In the genomic region with DNA sequence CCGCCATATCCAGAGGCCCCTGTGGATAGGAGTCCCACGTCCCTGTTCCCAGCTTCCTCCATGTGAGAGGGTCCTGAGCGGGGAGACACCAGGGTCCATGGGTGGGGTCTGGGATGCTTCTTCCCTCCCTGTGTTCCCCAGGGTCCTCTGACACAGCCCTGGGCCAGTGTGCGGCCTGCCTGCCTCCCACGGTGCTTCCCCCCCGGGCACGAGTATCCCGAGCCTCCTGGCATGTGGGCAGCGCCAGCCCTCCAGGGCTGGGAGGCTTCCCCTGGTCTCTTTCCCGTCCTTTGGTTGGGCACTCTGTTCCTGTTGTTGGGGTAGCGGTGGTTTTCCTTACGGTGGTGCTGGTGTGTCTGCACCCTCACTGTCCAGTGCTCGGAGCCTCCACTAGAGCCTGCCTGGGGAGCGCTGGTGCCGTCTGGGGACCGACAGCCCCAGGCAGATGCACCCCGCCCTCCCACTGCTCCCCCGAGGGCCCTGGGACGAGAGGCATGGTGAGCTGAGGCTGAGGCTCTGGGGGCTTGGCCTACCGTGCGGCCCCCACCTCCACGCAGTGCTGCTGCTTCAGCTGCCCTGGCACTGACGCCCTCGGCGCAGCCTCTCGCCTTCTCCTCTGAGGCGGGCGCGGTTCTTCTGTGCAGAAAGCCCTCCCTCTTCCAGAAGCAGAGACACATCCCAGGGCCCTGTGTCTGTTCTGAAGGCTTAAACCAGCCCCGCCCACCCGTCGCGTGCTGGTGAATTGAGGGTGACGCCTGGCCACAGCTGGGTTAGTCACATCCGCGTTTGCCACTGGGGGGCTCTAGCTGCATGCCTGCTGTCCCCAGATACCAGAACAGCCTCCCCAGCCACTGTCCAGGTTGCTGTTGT, we compare ENCODE assay signal across 2 cellular contexts.
TF ChIP-seq lines count a peak whose summit lies in the region.

No MANE protein-coding gene starts in this region.

TF ChIP-seq in GM23338, 12 proteins besides CTCF, POLR2A, EP300 and RAD21 (continues in another document):
- TF ChIP-seq POLR2AphosphoS5 (IDR thresholded peaks at IDR 0.05; ENCODE audit: low read depth), result no peak
- no peak for TF ChIP-seq EZH2phosphoT487 (IDR thresholded peaks at IDR 0.05; ENCODE audit: unreplicated experiment)
- TF ChIP-seq NANOG (IDR thresholded peaks at IDR 0.05; ENCODE audit: borderline replicate concordance), result no peak
- no peak for TF ChIP-seq REST (IDR thresholded peaks at IDR 0.05; ENCODE audit: unreplicated experiment)
- TF ChIP-seq EZH2 (IDR thresholded peaks at IDR 0.05; ENCODE audit: low read depth, unreplicated experiment), result no peak
- TF ChIP-seq ZNF331 (CRISPR knock-in tag; IDR thresholded peaks at IDR 0.05; ENCODE audit: low read depth), result no peak
- TF ChIP-seq ZNF114 (CRISPR knock-in tag; IDR thresholded peaks at IDR 0.05), result no peak
- TF ChIP-seq STAT1 (IDR thresholded peaks at IDR 0.05; ENCODE audit: unreplicated experiment), result no peak
- TF ChIP-seq, protein P1, sequence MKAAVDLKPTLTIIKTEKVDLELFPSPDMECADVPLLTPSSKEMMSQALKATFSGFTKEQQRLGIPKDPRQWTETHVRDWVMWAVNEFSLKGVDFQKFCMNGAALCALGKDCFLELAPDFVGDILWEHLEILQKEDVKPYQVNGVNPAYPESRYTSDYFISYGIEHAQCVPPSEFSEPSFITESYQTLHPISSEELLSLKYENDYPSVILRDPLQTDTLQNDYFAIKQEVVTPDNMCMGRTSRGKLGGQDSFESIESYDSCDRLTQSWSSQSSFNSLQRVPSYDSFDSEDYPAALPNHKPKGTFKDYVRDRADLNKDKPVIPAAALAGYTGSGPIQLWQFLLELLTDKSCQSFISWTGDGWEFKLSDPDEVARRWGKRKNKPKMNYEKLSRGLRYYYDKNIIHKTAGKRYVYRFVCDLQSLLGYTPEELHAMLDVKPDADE (IDR thresholded peaks at IDR 0.05), result no peak
- no peak for TF ChIP-seq CREB1 (CRISPR knock-in tag; IDR thresholded peaks at IDR 0.05; ENCODE audit: low read depth)

TF ChIP-seq in GM12878, 131 proteins besides CTCF, POLR2A, EP300 and RAD21:
- TF ChIP-seq NFIC (IDR thresholded peaks at IDR 0.05; ENCODE audit: low read depth, low read length) (no peak), KAT2A (conservative IDR thresholded peaks at IDR 0.05; ENCODE audit: control insufficient read depth, low read depth, low read length) (no peak), POLR2AphosphoS5 (IDR thresholded peaks at IDR 0.05; ENCODE audit: low read length) (no peak), SUZ12 (IDR thresholded peaks at IDR 0.05; ENCODE audit: unreplicated experiment) (no peak), EED (IDR thresholded peaks at IDR 0.05; ENCODE audit: low read depth) (no peak), STAT1 (conservative IDR thresholded peaks at IDR 0.05) (no peak), SRF (IDR thresholded peaks at IDR 0.05; ENCODE audit: low read depth in 2 of 2, low read length in 2 of 2) (no peak), PAX5 (IDR thresholded peaks at IDR 0.05; ENCODE audit: borderline replicate concordance, low read depth, low read length) (no peak)
